Comparison of ENCODE assay signal across 9 cellular contexts in the genomic region with DNA sequence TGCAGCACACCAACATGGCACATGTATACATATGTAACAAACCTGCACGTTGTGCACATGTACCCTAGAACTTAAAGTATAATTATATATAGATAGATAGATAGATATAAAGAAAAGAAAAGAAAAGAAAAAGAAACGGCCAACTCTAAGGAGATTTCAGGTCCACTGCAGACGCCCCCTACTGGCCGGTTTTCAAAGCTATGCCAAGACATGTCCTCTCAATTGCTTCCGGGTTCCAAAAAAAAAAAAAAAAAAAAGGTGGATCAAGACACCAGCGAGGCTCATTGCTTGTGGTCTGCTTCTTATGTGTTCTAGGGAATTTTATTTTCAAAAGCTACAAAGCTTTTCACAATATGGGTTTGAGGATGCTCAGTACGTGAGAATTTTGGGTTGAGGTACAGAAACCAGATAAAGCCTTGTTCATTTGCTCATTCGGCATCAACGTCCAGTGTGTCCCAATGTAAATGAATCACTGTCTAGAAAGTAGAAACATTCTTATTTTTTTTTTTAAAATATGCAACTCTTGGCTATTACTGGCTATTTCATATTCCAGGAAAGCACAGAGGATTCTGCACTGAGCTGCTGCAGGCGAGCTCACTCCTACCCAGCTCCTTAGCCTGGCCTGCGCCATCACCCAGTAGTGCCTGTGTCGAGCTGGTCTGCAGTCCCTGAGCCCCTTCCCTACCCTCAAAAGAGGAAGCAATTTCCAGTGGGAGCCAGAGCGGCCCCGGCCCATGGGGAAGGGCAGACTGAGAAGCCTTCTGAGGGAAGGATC.
DNase-seq lines count a peak whose midpoint lies in the region; ATAC-seq, FAIRE-seq and TF ChIP-seq lines count a peak whose summit lies in the region.
"Had no signal": no experiment of that assay in that cellular context is flagged by ENCODE, and none has a peak within 500 bp of the region (broad histone marks: within the 10 kb centered on the region; RNA-seq: fewer than 3 reads in every experiment).

No MANE protein-coding gene starts in this region.

- H3K79me2 ChIP-seq in mesendoderm (ENCODE audit: control insufficient read depth, insufficient read depth, low read length): no peaks in the 10 kb centered on the region

- no peaks in the 10 kb centered on the region for H3K9me3 Mint-ChIP-seq in T-cell

- POLR2A ChIA-PET in RWPE1 (lab: Yijun Ruan, JAX; ENCODE audit: low non-redundant PET) (no interaction called here), T-cell (lab: Charles Lee) (no interaction called here)

- H3K36me3 ChIP-seq in mesendoderm (ENCODE audit: control insufficient read depth, insufficient read depth, low read length): no peaks in the 10 kb centered on the region

- H3K9ac ChIP-seq in mesendoderm (ENCODE audit: low read length): no peak overlapping the region

- H3K23ac ChIP-seq in mesendoderm (ENCODE audit: low read length): no peak overlapping the region

- H3K4ac ChIP-seq in mesendoderm (ENCODE audit: low read depth, low read length): no peak overlapping the region

- no peak overlapping the region for H4K8ac ChIP-seq in mesendoderm (ENCODE audit: low read depth, low read length)

- no peak overlapping the region for H2AK5ac ChIP-seq in mesendoderm (ENCODE audit: low read length)

- no peak for TF ChIP-seq POLR2A in GM12891 (IDR thresholded peaks at IDR 0.05; ENCODE audit: low read depth, low read length)

- CTCF ChIA-PET in RWPE1 (lab: Yijun Ruan, JAX): interaction anchor here (0.5 kb wide), 1 partner anchor 108 kb away, joined by 5 read pairs; no protein-coding TSS in a partner anchor
- CTCF ChIA-PET in T-cell (lab: Charles Lee): no interaction called here

- no peak overlapping the region for H2BK5ac ChIP-seq in mesendoderm (ENCODE audit: low read length)

- no peak overlapping the region for H3K56ac ChIP-seq in mesendoderm (ENCODE audit: low read length)

- in situ Hi-C loops in KBM-7 (cut with MboI; ENCODE audit: low pct_unique_long_range_greater_than_20kb, low sequenced_read_pairs): no loop called here

- H3K27ac Mint-ChIP-seq in T-cell: no peak overlapping the region

- H2BK120ac ChIP-seq in mesendoderm (ENCODE audit: low read depth, low read length): no peak overlapping the region

- H3K27me3 Mint-ChIP-seq in T-cell: no peaks in the 10 kb centered on the region

- H3K4me1 Mint-ChIP-seq in T-cell: no peaks in the 10 kb centered on the region

- no peaks in the 10 kb centered on the region for H3K4me1 ChIP-seq in mesendoderm (ENCODE audit: control insufficient read depth, low read depth, low read length)

- H3K4me3 ChIP-seq in mesendoderm (ENCODE audit: low read length): no peak overlapping the region
- H3K4me3 ChIP-seq: dorsolateral prefrontal cortex had no signal

- H3K18ac ChIP-seq in mesendoderm (ENCODE audit: low read length): no peak overlapping the region

- H3K4me3 Mint-ChIP-seq in T-cell: no peak overlapping the region

- no peaks in the 10 kb centered on the region for H3K79me1 ChIP-seq in mesendoderm (ENCODE audit: low read length)

- H3K4me2 ChIP-seq in mesendoderm (ENCODE audit: low read length): no peak overlapping the region

- DNase-seq in Daoy (ENCODE audit: low read depth): peak; percentile 47
- DNase-seq in KBM-7: peak; percentile 74
- DNase-seq in amniotic epithelial cell (ENCODE audit: low read depth): peak; percentile 59
- peak; percentile 69 for DNase-seq in mesendoderm
- DNase-seq in RWPE1 (ENCODE audit: low spot score): no peak
- DNase-seq in GM12891 (ENCODE audit: insufficient read length, low spot score): no peak
- no peak for DNase-seq in T-cell
- DNase-seq: dorsolateral prefrontal cortex, NCI-H510A had no signal

- no peak overlapping the region for H4K5ac ChIP-seq in mesendoderm (ENCODE audit: low read length)

- no peak for FAIRE-seq in GM12891 (lab: Jason Lieb, UNC)

- H2BK15ac ChIP-seq in mesendoderm (replicated peaks; ENCODE audit: low read depth): no peak overlapping the region

- no peak for ATAC-seq in T-cell (replicated peaks in 1 of 4)

- TF ChIP-seq CTCF in RWPE1 (conservative IDR thresholded peaks at IDR 0.05; ENCODE audit: low read depth): no peak

- H3K27ac ChIP-seq in mesendoderm (ENCODE audit: low read depth, low read length) (no peak overlapping the region), RWPE1 (no peak overlapping the region)
- H3K27ac ChIP-seq: dorsolateral prefrontal cortex had no signal

- H3K27me3 ChIP-seq in mesendoderm (ENCODE audit: insufficient read depth, low read length, poor library complexity): no peaks in the 10 kb centered on the region
- H3K27me3 ChIP-seq: dorsolateral prefrontal cortex had no signal

- WGBS in mesendoderm (ENCODE audit: extremely low coverage, insufficient coverage, low lambda C conversion rate): no CpG with 5 or more reads among the region's 14 CpGs

- peaks cover 20% of the 10 kb centered on the region for H3K36me3 Mint-ChIP-seq in T-cell

TF ChIP-seq in GM12891, 5 proteins besides CTCF, POLR2A, EP300 and RAD21:
- TF ChIP-seq POU2F2 (IDR thresholded peaks at IDR 0.05; ENCODE audit: low read depth, low read length) (no peak), TAF1 (IDR thresholded peaks at IDR 0.05; ENCODE audit: low read depth, low read length) (no peak), SPI1 (IDR thresholded peaks at IDR 0.05; ENCODE audit: low read depth, low read length) (no peak), PAX5 (IDR thresholded peaks at IDR 0.05; ENCODE audit: insufficient read depth, low read length, severe bottlenecking) (no peak), POLR2AphosphoS5 (IDR thresholded peaks at IDR 0.05; ENCODE audit: low read depth, low read length) (no peak)
TF ChIP-seq in GM12891: peak in this region for 0.

Comparison
In these comparisons a context has a peak if more than half of its experiments do, and no peak if none do; other contexts are left out.
1. DNase-seq: peak in Daoy (single experiment), KBM-7 (single experiment), amniotic epithelial cell (single experiment) and mesendoderm (single experiment); none in RWPE1 (single experiment), GM12891 (single experiment) and T-cell (0 of 34).